In genomic region chr3:38307599-38307998, GRCh38 we compare ENCODE assay signal across 26 cellular contexts. TPM values are rescaled to one million over a fixed set of nuclear protein-coding genes. Genes with fewer than 3 reads are reported as not detected.
"Had no signal": no experiment of that assay in that cellular context is flagged by ENCODE, and none has a peak within 500 bp of the region (broad histone marks: within the 10 kb centered on the region; RNA-seq: fewer than 3 reads in every experiment).

No MANE protein-coding gene starts in this region.

- H3K36me3 Mint-ChIP-seq: immature natural killer cell; natural killer cell treated with Interleukin-12 subunit alpha and Interleukin-12 subunit beta and Interleukin-15 and Interleukin-18, amount 100 ng/mL, for 72 hours; type B pancreatic cell had no signal

- H3K9me3 ChIP-seq: left ventricle myocardium inferior, mucosa of descending colon, psoas muscle, right lobe of liver had no signal

- H3K36me3 ChIP-seq: left ventricle myocardium inferior, right lobe of liver, tibial nerve had no signal

- H3K4me1 ChIP-seq: left ventricle myocardium inferior, parathyroid adenoma, psoas muscle, right lobe of liver, tibial nerve had no signal

- ATAC-seq: mucosa of descending colon; naive thymus-derived CD4-positive, alpha-beta T cell; psoas muscle; stimulated activated memory B cell treated with anti-CD40 and anti-IgM and Interleukin-4, amounts not matched to agents 10 μg/mL and 1 μg/mL and 100 μg/mL, for 72 hours; stimulated activated naive CD8-positive, alpha-beta T cell treated with anti-CD3 and anti-CD28 coated beads, Interleukin-15, amount 100 ng/mL, for 72 hours had no signal

- H3K27me3 ChIP-seq: right lobe of liver, tibial nerve had no signal

- H3K4me3 Mint-ChIP-seq: immature natural killer cell; naive thymus-derived CD4-positive, alpha-beta T cell; natural killer cell treated with Interleukin-12 subunit alpha and Interleukin-12 subunit beta and Interleukin-15 and Interleukin-18, amount 100 ng/mL, for 72 hours; stimulated activated memory B cell treated with anti-CD40 and anti-IgM and Interleukin-4, amounts not matched to agents 10 μg/mL and 1 μg/mL and 100 μg/mL, for 72 hours; stimulated activated naive CD8-positive, alpha-beta T cell treated with anti-CD3 and anti-CD28 coated beads, Interleukin-15, amount 100 ng/mL, for 72 hours; type B pancreatic cell had no signal

- H3K4me1 Mint-ChIP-seq: immature natural killer cell; naive thymus-derived CD4-positive, alpha-beta T cell; stimulated activated memory B cell treated with anti-CD40 and anti-IgM and Interleukin-4, amounts not matched to agents 10 μg/mL and 1 μg/mL and 100 μg/mL, for 72 hours; stimulated activated naive CD8-positive, alpha-beta T cell treated with anti-CD3 and anti-CD28 coated beads, Interleukin-15, amount 100 ng/mL, for 72 hours had no signal

- H3K9me3 Mint-ChIP-seq: immature natural killer cell; natural killer cell treated with Interleukin-12 subunit alpha and Interleukin-12 subunit beta and Interleukin-15 and Interleukin-18, amount 100 ng/mL, for 72 hours; stimulated activated naive CD8-positive, alpha-beta T cell treated with anti-CD3 and anti-CD28 coated beads, Interleukin-15, amount 100 ng/mL, for 72 hours; type B pancreatic cell had no signal

- H3K27ac ChIP-seq: left ventricle myocardium inferior, parathyroid adenoma, psoas muscle, right lobe of liver, tibial nerve had no signal

- DNase-seq: hypothalamus; immature natural killer cell; left ventricle myocardium inferior; mesendoderm; midbrain; mucosa of descending colon; naive thymus-derived CD4-positive, alpha-beta T cell; nucleus accumbens; psoas muscle; right lobe of liver; stimulated activated CD4-positive, alpha-beta T cell treated with anti-CD3 and anti-CD28 coated beads, Interleukin-1b, Interleukin-23, amount 100 ng/mL, for 48 hours; stimulated activated CD4-positive, alpha-beta T cell treated with anti-CD3 and anti-CD28 coated beads, Interleukin-2, amount 100 ng/mL, for 48 hours; stimulated activated CD4-positive, alpha-beta T cell treated with anti-CD3 and anti-CD28 coated beads, Interleukin-4, amount 100 ng/mL, for 4 hours; stimulated activated CD8-positive, alpha-beta memory T cell treated with anti-CD3 and anti-CD28 coated beads, Interleukin-4, amount 100 ng/mL, for 48 hours; stimulated activated naive CD4-positive, alpha-beta T cell treated with Interleukin-2 at 50 U/mL for 16 hours; stimulated activated naive CD8-positive, alpha-beta T cell treated with anti-CD3 and anti-CD28 coated beads, Interleukin-15, amount 100 ng/mL, for 72 hours; substantia nigra had no signal

- H3K27me3 Mint-ChIP-seq: stimulated activated naive CD8-positive, alpha-beta T cell treated with anti-CD3 and anti-CD28 coated beads, Interleukin-15, amount 100 ng/mL, for 72 hours had no signal

- H3K27ac Mint-ChIP-seq: immature natural killer cell; naive thymus-derived CD4-positive, alpha-beta T cell; natural killer cell treated with Interleukin-12 subunit alpha and Interleukin-12 subunit beta and Interleukin-15 and Interleukin-18, amount 100 ng/mL, for 72 hours; stimulated activated memory B cell treated with anti-CD40 and anti-IgM and Interleukin-4, amounts not matched to agents 10 μg/mL and 1 μg/mL and 100 μg/mL, for 72 hours; stimulated activated naive CD8-positive, alpha-beta T cell treated with anti-CD3 and anti-CD28 coated beads, Interleukin-15, amount 100 ng/mL, for 72 hours had no signal

- H3K4me3 ChIP-seq: left ventricle myocardium inferior, lung, mucosa of descending colon, psoas muscle, right lobe of liver, smooth muscle cell, tibial nerve had no signal

RNA-seq across cellular contexts. Expression of gene SLC22A14, which starts 25.5 kb away (rescaled TPM):
- total RNA-seq: left ventricle myocardium inferior, lung had no signal

RNA-seq across cellular contexts. Expression of gene SLC22A13, which starts 42.0 kb away (rescaled TPM):
- total RNA-seq: kidney epithelial cell, left ventricle myocardium inferior, skeletal muscle tissue had no signal
